ENCODE assay signal across 30 cellular contexts in genomic region chr1:6909857-6910256, GRCh38.
"Had no signal": no experiment of that assay in that cellular context is flagged by ENCODE, and none has a peak within 500 bp of the region (broad histone marks: within the 10 kb centered on the region; RNA-seq: fewer than 3 reads in every experiment).

No MANE protein-coding gene starts in this region.

- ATAC-seq: activated naive CD8-positive, alpha-beta T cell treated with anti-CD3 and anti-CD28 coated beads, Interleukin-2, amount 50 U/mL, for 24 hours; esophagus mucosa; left lung; stimulated activated naive B cell treated with anti-CD40 and anti-IgM and Interleukin-4, amounts not matched to agents 10 μg/mL and 1 μg/mL and 100 μg/mL, for 72 hours; T-helper 17 cell; upper lobe of right lung had no signal

- H3K4me3 ChIP-seq: breast epithelium, left lung, lung, stomach, tibial artery, upper lobe of right lung had no signal

- H3K9me3 ChIP-seq: breast epithelium, left lung, upper lobe of right lung had no signal

- H3K4me3 Mint-ChIP-seq: activated CD4-positive, alpha-beta memory T cell treated with anti-CD3 and anti-CD28 coated beads for 36 hours; activated CD4-positive, alpha-beta T cell treated with anti-CD3 and anti-CD28 coated beads, Interleukin-2, amount 10 ng/mL, durations not matched to agents 24 days and 14 days; activated naive CD4-positive, alpha-beta T cell treated with anti-CD3 and anti-CD28 coated beads, Interleukin-2, amount 50 U/mL, for 24 hours; activated naive CD8-positive, alpha-beta T cell treated with anti-CD3 and anti-CD28 coated beads, Interleukin-2, amount 50 U/mL, for 24 hours; dendritic cell treated with granulocyte-macrophage colony-stimulating factor and Interleukin-4, amounts not matched to agents 40 ng/mL and 50 ng/mL, for 4 days; endodermal cell; nephron; stimulated activated naive B cell treated with anti-CD40 and anti-IgM and Interleukin-4, amounts not matched to agents 10 μg/mL and 1 μg/mL and 100 μg/mL, for 72 hours; T-helper 17 cell had no signal

- H3K27ac ChIP-seq: breast epithelium, left lung, stomach, tibial artery, upper lobe of right lung had no signal

- H3K27me3 ChIP-seq: breast epithelium had no signal

- H3K36me3 Mint-ChIP-seq: activated CD4-positive, alpha-beta memory T cell treated with anti-CD3 and anti-CD28 coated beads for 36 hours had no signal

- H3K36me3 ChIP-seq: breast epithelium, left lung, stomach, tibial artery, upper lobe of right lung had no signal

- H3K27ac Mint-ChIP-seq: activated CD4-positive, alpha-beta memory T cell treated with anti-CD3 and anti-CD28 coated beads for 36 hours; activated CD4-positive, alpha-beta T cell treated with anti-CD3 and anti-CD28 coated beads, Interleukin-2, amount 10 ng/mL, durations not matched to agents 24 days and 14 days; activated naive CD4-positive, alpha-beta T cell treated with anti-CD3 and anti-CD28 coated beads, Interleukin-2, amount 50 U/mL, for 24 hours; activated naive CD8-positive, alpha-beta T cell treated with anti-CD3 and anti-CD28 coated beads, Interleukin-2, amount 50 U/mL, for 24 hours; dendritic cell treated with granulocyte-macrophage colony-stimulating factor and Interleukin-4, amounts not matched to agents 40 ng/mL and 50 ng/mL, for 4 days; endodermal cell; stimulated activated naive B cell treated with anti-CD40 and anti-IgM and Interleukin-4, amounts not matched to agents 10 μg/mL and 1 μg/mL and 100 μg/mL, for 72 hours; T-helper 17 cell had no signal

- H3K9me3 Mint-ChIP-seq: activated CD4-positive, alpha-beta memory T cell treated with anti-CD3 and anti-CD28 coated beads for 36 hours; activated CD4-positive, alpha-beta T cell treated with anti-CD3 and anti-CD28 coated beads, Interleukin-2, amount 10 ng/mL, durations not matched to agents 24 days and 14 days; activated naive CD4-positive, alpha-beta T cell treated with anti-CD3 and anti-CD28 coated beads, Interleukin-2, amount 50 U/mL, for 24 hours; activated naive CD8-positive, alpha-beta T cell treated with anti-CD3 and anti-CD28 coated beads, Interleukin-2, amount 50 U/mL, for 24 hours; dendritic cell treated with granulocyte-macrophage colony-stimulating factor and Interleukin-4, amounts not matched to agents 40 ng/mL and 50 ng/mL, for 4 days had no signal

- DNase-seq: activated CD4-positive, alpha-beta memory T cell treated with anti-CD3 and anti-CD28 coated beads for 36 hours; activated CD4-positive, alpha-beta T cell treated with anti-CD3 and anti-CD28 coated beads, Interleukin-2, amount 10 ng/mL, durations not matched to agents 24 days and 14 days; activated CD4-positive, CD25-positive, alpha-beta regulatory T cell treated with anti-CD3 and anti-CD28 coated beads, Interleukin-2, amount 50 U/mL, for 72 hours; activated CD8-positive, alpha-beta memory T cell treated with anti-CD3 and anti-CD28 coated beads, Interleukin-2, amount 50 U/mL, for 4 hours; activated gamma-delta T cell; activated naive CD8-positive, alpha-beta T cell treated with anti-CD3 and anti-CD28 coated beads, Interleukin-2, amount 50 U/mL, for 24 hours; activated T-cell treated with anti-CD3 and anti-CD28 coated beads, Interleukin-2, amount 50 U/mL, for 1 hour; amygdala; central memory CD4-positive, alpha-beta T cell; endodermal cell; foreskin fibroblast; head of caudate nucleus; hippocampal formation; left lung; mesendoderm; retina; stimulated activated CD4-positive, alpha-beta T cell treated with anti-CD3 and anti-CD28 coated beads, Interleukin-15, amount 100 ng/mL, for 24 hours; stimulated activated CD4-positive, alpha-beta T cell treated with anti-CD3 and anti-CD28 coated beads, Interleukin-2, amount 100 ng/mL, for 24 hours; stimulated activated naive B cell treated with anti-CD40 and anti-IgM and Interleukin-4, amounts not matched to agents 10 μg/mL and 1 μg/mL and 100 μg/mL, for 72 hours; stomach; T-helper 17 cell; T1000; tibial artery; upper lobe of right lung had no signal

- H3K4me1 Mint-ChIP-seq: activated CD4-positive, alpha-beta T cell treated with anti-CD3 and anti-CD28 coated beads, Interleukin-2, amount 10 ng/mL, durations not matched to agents 24 days and 14 days had no signal

- H3K4me1 ChIP-seq: left lung had no signal
